20 cellular contexts compared by ENCODE assay signal in genomic region chr21:36477559-36477958, GRCh38. TPM values are rescaled to one million over a fixed set of nuclear protein-coding genes. Genes with fewer than 3 reads are reported as not detected.
A peak's percentile ranks its signal among the peaks of the same experiment; 100 is the strongest.
DNase-seq lines count a peak whose midpoint lies in the region; ATAC-seq, FAIRE-seq and TF ChIP-seq lines count a peak whose summit lies in the region.
"Had no signal": no experiment of that assay in that cellular context is flagged by ENCODE, and none has a peak within 500 bp of the region (broad histone marks: within the 10 kb centered on the region; RNA-seq: fewer than 3 reads in every experiment).

No MANE protein-coding gene starts in this region.

- H3K27me3 ChIP-seq in RWPE2 (ENCODE audit: insufficient read depth, poor library complexity, severe bottlenecking): no peaks in the 10 kb centered on the region
- no peaks in the 10 kb centered on the region; a peak in 1 of 5 replicates for H3K27me3 ChIP-seq in HepG2 (ENCODE audit: control insufficient read depth in 1 of 2, insufficient read depth in 2 of 2, low read length in 2 of 2)
- H3K27me3 ChIP-seq in smooth muscle cell (ENCODE audit: low read depth): no peaks in the 10 kb centered on the region
- H3K27me3 ChIP-seq: BLaER1 treated with 17β-estradiol and CSF1 and Interleukin-3, amounts not matched to agents 10 nM and 100 nM had no signal

- no TSS peak for BruUV-seq in HepG2 (replicated peaks; lab: Mats Ljungman, UMichigan)

- no peak overlapping the region for H3K4me3 ChIP-seq in RWPE2 (ENCODE audit: severe bottlenecking)
- peak overlapping the region in 2 of 3 experiments; percentile 30 to 54; a peak in 2 of 6 replicates for H3K4me3 ChIP-seq in HepG2 (replicated peaks in 1 of 3; ENCODE audit: insufficient read depth in 1 of 3, low read depth in 2 of 3, low read length in 3 of 3)
- H3K4me3 ChIP-seq in smooth muscle cell: no peak overlapping the region
- H3K4me3 ChIP-seq: BLaER1 treated with 17β-estradiol and CSF1 and Interleukin-3, amounts not matched to agents 10 nM and 100 nM had no signal

- CTCF ChIA-PET in HepG2 (lab: Yijun Ruan, JAX; ENCODE audit: low intra/inter-chr PET ratio, low total read pairs): no interaction called here

- H3F3A ChIP-seq in smooth muscle cell (ENCODE audit: low read depth): peaks cover 7% of the 10 kb centered on the region

- no peak overlapping the region for H3K4me3 Mint-ChIP-seq in activated T-helper 1 cell treated with anti-CD3 and anti-CD28 coated beads, Interleukin-12 subunit alpha, Interleukin-12 subunit beta, Interleukin-2, Interleukin-4 antibody, amounts not matched to agents 30 ng/mL and 10 ng/mL and 1 ng/mL, durations not matched to agents 14 hours and 24 hours and 36 hours

- in situ Hi-C loops in HepG2 (cut with HindIII; ENCODE audit: extremely low pct_ligation_motif_present, low pct_unique_long_range_greater_than_20kb): no loop called here

- no peak for TF ChIP-seq POLR2A in HepG2 (IDR thresholded peaks at IDR 0.05; ENCODE audit: insufficient read depth in 1 of 2, low read depth in 2 of 2, low read length in 2 of 2)

- POLR2A ChIA-PET in HepG2 (lab: Yijun Ruan, JAX): interaction anchor here (0.6 to 3.4 kb wide), 3 partner anchors 9 to 274 kb away, joined by 3 to 15 read pairs (median 3); no protein-coding TSS in a partner anchor

- H3K4me2 ChIP-seq in HepG2 (ENCODE audit: low read depth, low read length) (peak overlapping the region; percentile 96), smooth muscle cell (no peak overlapping the region)
- H3K4me2 ChIP-seq: BLaER1 treated with 17β-estradiol and CSF1 and Interleukin-3, amounts not matched to agents 10 nM and 100 nM; KMS-11 had no signal

- H4K20me1 ChIP-seq in HepG2 (ENCODE audit: insufficient read depth, low read length): no peaks in the 10 kb centered on the region
- H4K20me1 ChIP-seq in smooth muscle cell (ENCODE audit: low read depth): no peaks in the 10 kb centered on the region
- H4K20me1 ChIP-seq: BLaER1 treated with 17β-estradiol and CSF1 and Interleukin-3, amounts not matched to agents 10 nM and 100 nM had no signal

- no peaks in the 10 kb centered on the region for H3K9me3 ChIP-seq in RWPE2 (ENCODE audit: severe bottlenecking)
- H3K9me3 ChIP-seq in HepG2 (ENCODE audit: low read length): no peaks in the 10 kb centered on the region
- H3K9me3 ChIP-seq in smooth muscle cell (replicated peaks; ENCODE audit: low read depth): no peaks in the 10 kb centered on the region

- H3K27me3 Mint-ChIP-seq in activated T-helper 1 cell treated with anti-CD3 and anti-CD28 coated beads, Interleukin-12 subunit alpha, Interleukin-12 subunit beta, Interleukin-2, Interleukin-4 antibody, amounts not matched to agents 30 ng/mL and 10 ng/mL and 1 ng/mL, durations not matched to agents 14 hours and 24 hours and 36 hours (ENCODE audit: insufficient read depth): peaks cover 3% of the 10 kb centered on the region

- H2AFZ ChIP-seq in HepG2 (ENCODE audit: low read length) (peak overlapping the region; percentile 16), smooth muscle cell (ENCODE audit: low read depth) (peak overlapping the region; percentile 57)

- H3K4me1 ChIP-seq in RWPE2 (ENCODE audit: insufficient read depth, poor library complexity, severe bottlenecking): peaks cover 10% of the 10 kb centered on the region
- H3K4me1 ChIP-seq in HepG2 (ENCODE audit: insufficient read depth, low read length): peaks cover 65% of the 10 kb centered on the region
- peaks cover 3% of the 10 kb centered on the region for H3K4me1 ChIP-seq in smooth muscle cell (ENCODE audit: low read depth)
- H3K4me1 ChIP-seq: BLaER1 treated with 17β-estradiol and CSF1 and Interleukin-3, amounts not matched to agents 10 nM and 100 nM had no signal

- ATAC-seq in Right ventricle myocardium superior (ENCODE audit: poor library complexity) (peak; percentile 43), RWPE2 (ENCODE audit: low read depth) (no peak), HepG2 (no peak), GM21528 (IDR thresholded peaks at IDR 0.05; ENCODE audit: low FRiP score, unreplicated experiment) (no peak), HG03196 (IDR thresholded peaks at IDR 0.05; ENCODE audit: unreplicated experiment) (no peak)

- no peak for DNase-seq in Right ventricle myocardium superior
- no peak for DNase-seq in cardiac septum (ENCODE audit: low spot score)
- no peak for DNase-seq in RWPE2 (ENCODE audit: low spot score)
- no peak for DNase-seq in HepG2 (ENCODE audit: low spot score)
- DNase-seq in smooth muscle cell (lab: John Stamatoyannopoulos, UW; ENCODE audit: unreplicated experiment): no peak
- no peak for DNase-seq in activated T-helper 1 cell treated with anti-CD3 and anti-CD28 coated beads, Interleukin-12 subunit alpha, Interleukin-12 subunit beta, Interleukin-2, Interleukin-4 antibody, amounts not matched to agents 30 ng/mL and 10 ng/mL and 1 ng/mL, durations not matched to agents 14 hours and 24 hours and 36 hours (ENCODE audit: low spot score)
- DNase-seq: NCI-H1048, NCI-H1436 treated with DMSO at 0.1 percent for 48 hours, NCI-H2081, NCI-H774, SHP77 treated with DMSO at 0.1 percent for 48 hours had no signal

- intact Hi-C loops in Right ventricle myocardium superior (cut with DNase I) (no loop called here), cardiac septum (cut with DNase I) (no loop called here), HepG2 (cut with micrococcal nuclease; ENCODE audit: unreplicated experiment) (no loop called here)
- intact Hi-C loops in activated T-helper 1 cell treated with anti-CD3 and anti-CD28 coated beads, Interleukin-12 subunit alpha, Interleukin-12 subunit beta, Interleukin-2, Interleukin-4 antibody, amounts not matched to agents 30 ng/mL and 10 ng/mL and 1 ng/mL, durations not matched to agents 14 hours and 24 hours and 36 hours (cut with micrococcal nuclease): no loop called here

- H3K9ac ChIP-seq in HepG2 (ENCODE audit: insufficient read depth, low read depth, low read length) (peak overlapping the region; percentile 54), smooth muscle cell (ENCODE audit: low read depth) (no peak overlapping the region)
- H3K9ac ChIP-seq: BLaER1 treated with 17β-estradiol and CSF1 and Interleukin-3, amounts not matched to agents 10 nM and 100 nM; KMS-11 had no signal

- H3K4me1 Mint-ChIP-seq in activated T-helper 1 cell treated with anti-CD3 and anti-CD28 coated beads, Interleukin-12 subunit alpha, Interleukin-12 subunit beta, Interleukin-2, Interleukin-4 antibody, amounts not matched to agents 30 ng/mL and 10 ng/mL and 1 ng/mL, durations not matched to agents 14 hours and 24 hours and 36 hours (ENCODE audit: low read depth): no peaks in the 10 kb centered on the region

- WGBS in HepG2 (ENCODE audit: low lambda C conversion rate): 36% methylated on average over 7 of the region's 7 CpGs
- 68% methylated on average over 7 of the region's 7 CpGs for WGBS in smooth muscle cell (ENCODE audit: low lambda C conversion rate)

- TF ChIP-seq CTCF in RWPE2 (IDR thresholded peaks at IDR 0.05; ENCODE audit: poor library complexity, severe bottlenecking) (no peak), HepG2 (CRISPR knock-in tag; IDR thresholded peaks at IDR 0.05) (no peak), smooth muscle cell (IDR thresholded peaks at IDR 0.05; ENCODE audit: borderline replicate concordance, insufficient read depth, poor library complexity, severe bottlenecking) (no peak)

- H3K79me2 ChIP-seq in HepG2 (ENCODE audit: insufficient read depth, low read length) (peaks cover 15% of the 10 kb centered on the region), smooth muscle cell (ENCODE audit: low read depth) (no peaks in the 10 kb centered on the region)

- peak overlapping the region; percentile 94 for H3K27ac ChIP-seq in RWPE2 (ENCODE audit: poor library complexity, severe bottlenecking)
- peak overlapping the region; percentile 48 for H3K27ac ChIP-seq in HepG2 (ENCODE audit: extremely low read length, insufficient read depth, low read length)
- peak overlapping the region; percentile 96 for H3K27ac ChIP-seq in smooth muscle cell (ENCODE audit: low read depth)
- H3K27ac ChIP-seq: BLaER1 treated with 17β-estradiol and CSF1 and Interleukin-3, amounts not matched to agents 10 nM and 100 nM; KMS-11 had no signal

- TF ChIP-seq RAD21 in HepG2 (CRISPR knock-in tag; IDR thresholded peaks at IDR 0.05): no peak

- no peak for FAIRE-seq in HepG2 (lab: Jason Lieb, UNC)
- FAIRE-seq: GM19239 had no signal

- H3K36me3 Mint-ChIP-seq in activated T-helper 1 cell treated with anti-CD3 and anti-CD28 coated beads, Interleukin-12 subunit alpha, Interleukin-12 subunit beta, Interleukin-2, Interleukin-4 antibody, amounts not matched to agents 30 ng/mL and 10 ng/mL and 1 ng/mL, durations not matched to agents 14 hours and 24 hours and 36 hours (ENCODE audit: low read depth): no peaks in the 10 kb centered on the region

- H3K27ac Mint-ChIP-seq in activated T-helper 1 cell treated with anti-CD3 and anti-CD28 coated beads, Interleukin-12 subunit alpha, Interleukin-12 subunit beta, Interleukin-2, Interleukin-4 antibody, amounts not matched to agents 30 ng/mL and 10 ng/mL and 1 ng/mL, durations not matched to agents 14 hours and 24 hours and 36 hours: no peak overlapping the region

- H3K36me3 ChIP-seq in RWPE2 (ENCODE audit: low read depth): no peaks in the 10 kb centered on the region; the same call in 1 of the 2 replicates
- H3K36me3 ChIP-seq in HepG2 (replicated peaks in 1 of 2; ENCODE audit: control insufficient read depth in 1 of 2, insufficient read depth in 2 of 2, low read length in 2 of 2): no peaks in the 10 kb centered on the region
- no peaks in the 10 kb centered on the region for H3K36me3 ChIP-seq in smooth muscle cell (ENCODE audit: low read depth)
- H3K36me3 ChIP-seq: BLaER1 treated with 17β-estradiol and CSF1 and Interleukin-3, amounts not matched to agents 10 nM and 100 nM had no signal

- no peaks in the 10 kb centered on the region for H3K9me3 Mint-ChIP-seq in activated T-helper 1 cell treated with anti-CD3 and anti-CD28 coated beads, Interleukin-12 subunit alpha, Interleukin-12 subunit beta, Interleukin-2, Interleukin-4 antibody, amounts not matched to agents 30 ng/mL and 10 ng/mL and 1 ng/mL, durations not matched to agents 14 hours and 24 hours and 36 hours

- TF ChIP-seq EP300 in HepG2 (IDR thresholded peaks at IDR 0.05; ENCODE audit: low read depth in 2 of 2, low read length in 2 of 2) (no peak), HepG2 (CRISPR knock-in tag; IDR thresholded peaks at IDR 0.05; ENCODE audit: borderline replicate concordance) (no peak)

RNA-seq across cellular contexts. Expression of gene CLDN14, which starts 2.4 kb away (rescaled TPM):
- total RNA-seq in Right ventricle myocardium superior: not detected
- not detected for total RNA-seq in cardiac septum
- 0.77 and 1.1 TPM in 2 replicates for total RNA-seq in HepG2 (2016; rRNA removed; fragmentation: Illumina TruSeq; extraction: Trizol)
- 0.71 and 1.1 TPM in 2 replicates for total RNA-seq in HepG2 (2016; cell fraction: cytosol; rRNA removed; fragmentation: Illumina TruSeq; extraction: Trizol; ENCODE audit: low read depth)
- total RNA-seq in HepG2 (2016; cell fraction: insoluble cytoplasmic fraction; rRNA removed; fragmentation: Illumina TruSeq; extraction: Trizol): 0.85 and 1.2 TPM in 2 replicates
- total RNA-seq in HepG2 (2016; cell fraction: membrane; rRNA removed; fragmentation: Illumina TruSeq; extraction: Trizol): 1.3 and 1.5 TPM in 2 replicates
- 1.1 and 1.3 TPM in 2 replicates for total RNA-seq in HepG2 (2016; cell fraction: nucleus; rRNA removed; fragmentation: Illumina TruSeq; extraction: Trizol)
- 1.4 and 3.7 TPM in 2 replicates for polyA plus RNA-seq in HepG2 (2011; rRNA removed)
- 2.5 and 2.9 TPM in 2 replicates for polyA plus RNA-seq in HepG2 (2011; cell fraction: cytosol; rRNA removed)
- 4.2 and 6.3 TPM in 2 replicates for polyA plus RNA-seq in HepG2 (2011; cell fraction: nucleus; rRNA removed)
- 3.3 and 6.2 TPM in 2 replicates for polyA plus RNA-seq in HepG2 (2012)
- 0.24 and 0.27 TPM in 2 replicates for polyA plus RNA-seq in HepG2 (2016; cell fraction: cytosol; fragmentation: Illumina TruSeq; extraction: Trizol; ENCODE audit: low read depth)
- polyA plus RNA-seq in HepG2 (2016; cell fraction: insoluble cytoplasmic fraction; fragmentation: Illumina TruSeq; extraction: Trizol; ENCODE audit: low read depth): 0.56 and 0.57 TPM in 2 replicates
- polyA plus RNA-seq in HepG2 (2016; cell fraction: membrane; fragmentation: Illumina TruSeq; extraction: Trizol; ENCODE audit: low read depth): 0.61 and 0.64 TPM in 2 replicates
- polyA plus RNA-seq in HepG2 (2016; cell fraction: nucleus; fragmentation: Illumina TruSeq; extraction: Trizol; ENCODE audit: insufficient read depth, low read depth): 1.1 and 1.4 TPM in 2 replicates
- polyA minus RNA-seq in HepG2 (2011; rRNA and poly(A)+ RNA removed; ENCODE audit: low replicate concordance): 5.6 TPM in 1 of 2 replicates, not detected in the other
- polyA minus RNA-seq in HepG2 (2011; cell fraction: cytosol; rRNA and poly(A)+ RNA removed): 1.1 and 2.0 TPM in 2 replicates
- polyA minus RNA-seq in HepG2 (2011; cell fraction: nucleus; rRNA and poly(A)+ RNA removed): 2.8 and 5.1 TPM in 2 replicates
- total RNA-seq in smooth muscle cell: not detected in 2 replicates
- 0.84 TPM in 1 of 2 replicates, not detected in the other for polyA plus RNA-seq in smooth muscle cell
- total RNA-seq in activated T-helper 1 cell treated with anti-CD3 and anti-CD28 coated beads, Interleukin-12 subunit alpha, Interleukin-12 subunit beta, Interleukin-2, Interleukin-4 antibody, amounts not matched to agents 30 ng/mL and 10 ng/mL and 1 ng/mL, durations not matched to agents 14 hours and 24 hours and 36 hours: not detected in 2 replicates
- total RNA-seq: A172, H4, MCF 10A, NCI-H460 had no signal

Comparison
In these comparisons a context has a peak if more than half of its experiments do, and no peak if none do; other contexts are left out.
1. H3K4me3 ChIP-seq: peak in HepG2 (2 of 3); none in RWPE2 (single experiment) and smooth muscle cell (single experiment).
2. Peak in every context shown above with its lines, with median percentiles within 50 percentile points of each other: H3K27ac ChIP-seq.